12 cellular contexts compared by ENCODE assay signal in the genomic region with DNA sequence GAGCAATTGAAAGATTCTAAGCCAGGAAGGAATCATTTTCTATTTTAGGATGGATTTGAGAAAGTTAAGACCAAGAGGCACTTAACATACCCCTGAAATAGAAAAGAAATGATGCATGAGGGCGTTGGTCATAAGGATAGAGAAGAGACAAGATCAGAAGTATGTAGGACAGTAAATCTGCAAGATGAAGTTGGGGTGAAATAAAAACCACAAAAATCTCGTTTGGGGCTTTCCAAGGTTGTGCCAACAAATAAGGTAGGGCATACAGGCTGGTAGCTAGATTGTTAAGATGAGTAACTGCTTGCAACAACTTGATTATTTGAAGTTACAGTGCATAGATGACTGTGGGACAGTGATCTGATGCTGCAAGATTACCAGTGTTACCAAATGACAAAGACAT. TPM values are rescaled to one million over a fixed set of nuclear protein-coding genes. Genes with fewer than 3 reads are reported as not detected.
A peak's percentile ranks its signal among the peaks of the same experiment; 100 is the strongest.
DNase-seq lines count a peak whose midpoint lies in the region; ATAC-seq and TF ChIP-seq lines count a peak whose summit lies in the region.
"Had no signal": no experiment of that assay in that cellular context is flagged by ENCODE, and none has a peak within 500 bp of the region (broad histone marks: within the 10 kb centered on the region; RNA-seq: fewer than 3 reads in every experiment).

No MANE protein-coding gene starts in this region.

- peaks cover 0 to 2% (median 1%) of the 10 kb centered on the region in 3 donors for H3K27me3 Mint-ChIP-seq in CD14-positive monocyte (ENCODE audit: low read depth in 3 of 3)
- no peaks in the 10 kb centered on the region for H3K27me3 Mint-ChIP-seq in T-helper 2 cell treated with Interferon-gamma antibody and Interleukin-4, amounts not matched to agents 5 μg/mL and 100 μg/mL, for 36 hours (ENCODE audit: low read depth)

- peaks cover 36% of the 10 kb centered on the region for H3K4me1 Mint-ChIP-seq in CD14-positive monocyte
- H3K4me1 Mint-ChIP-seq in T-helper 2 cell treated with Interferon-gamma antibody and Interleukin-4, amounts not matched to agents 5 μg/mL and 100 μg/mL, for 36 hours (ENCODE audit: low read depth): peaks cover 30% of the 10 kb centered on the region

- TF ChIP-seq CTCF in CD14-positive monocyte (IDR thresholded peaks at IDR 0.05) (no peak), GM10248 (IDR thresholded peaks at IDR 0.05; ENCODE audit: control extremely low read depth, extremely low read depth, low read depth, missing control alignments) (no peak)

- H3K4me3 Mint-ChIP-seq in CD14-positive monocyte: no peak overlapping the region
- H3K4me3 Mint-ChIP-seq in T-helper 2 cell treated with Interferon-gamma antibody and Interleukin-4, amounts not matched to agents 5 μg/mL and 100 μg/mL, for 36 hours: peak overlapping the region; percentile 3
- H3K4me3 Mint-ChIP-seq: GM23338 had no signal

- H3K27ac Mint-ChIP-seq in CD14-positive monocyte: peak overlapping the region in 4 of 7 donors; percentile 1 to 79 (median 7)
- peak overlapping the region; percentile 42 for H3K27ac Mint-ChIP-seq in T-helper 2 cell treated with Interferon-gamma antibody and Interleukin-4, amounts not matched to agents 5 μg/mL and 100 μg/mL, for 36 hours
- H3K27ac Mint-ChIP-seq: GM23338 had no signal

- H3K36me3 Mint-ChIP-seq in CD14-positive monocyte: peaks cover 0 to 8% of the 10 kb centered on the region in 2 donors
- peaks cover 7% of the 10 kb centered on the region for H3K36me3 Mint-ChIP-seq in T-helper 2 cell treated with Interferon-gamma antibody and Interleukin-4, amounts not matched to agents 5 μg/mL and 100 μg/mL, for 36 hours (ENCODE audit: low read depth)

- intact Hi-C loops in CD14-positive monocyte (cut with micrococcal nuclease): loop anchor here (2.0 to 10.0 kb wide), 2 partner anchors 75 to 129 kb away; partner anchors contain the start of gene LCA5L (in 1 of the 2)

- H3K9me3 Mint-ChIP-seq in CD14-positive monocyte: no peaks in the 10 kb centered on the region
- H3K9me3 Mint-ChIP-seq in T-helper 2 cell treated with Interferon-gamma antibody and Interleukin-4, amounts not matched to agents 5 μg/mL and 100 μg/mL, for 36 hours: no peaks in the 10 kb centered on the region

- ATAC-seq in esophagus mucosa: no peak
- ATAC-seq: GM23338 had no signal

- DNase-seq in CD14-positive monocyte (ENCODE audit: low spot score) (no peak), EH (ENCODE audit: low read depth) (peak; percentile 13), kidney tubule cell (ENCODE audit: low spot score) (peak; percentile 11), NCI-H1105 treated with DMSO at 0.1 percent for 48 hours (lab: John Stamatoyannopoulos, UW) (no peak), NCI-H2227 (lab: John Stamatoyannopoulos, UW; ENCODE audit: unreplicated experiment) (no peak), GM10248 (ENCODE audit: extremely low spot score) (no peak)
- peak; percentile 37 for DNase-seq in T-helper 2 cell treated with Interferon-gamma antibody and Interleukin-4, amounts not matched to agents 5 μg/mL and 100 μg/mL, for 36 hours (ENCODE audit: low spot score)
- DNase-seq: caudate nucleus, NCI-H1436 treated with DMSO at 0.1 percent for 48 hours, SHP77 treated with DMSO at 0.1 percent for 48 hours had no signal

- CTCF ChIA-PET in GM10248 (lab: Yijun Ruan, JAX): no interaction called here

- POLR2A ChIA-PET in GM10248 (lab: Yijun Ruan, JAX): no interaction called here

RNA-seq across cellular contexts. Expression of gene BRWD1, which starts 2.6 kb away (rescaled TPM):
- 10 to 100 TPM; 12.7 to 16.8 TPM for polyA plus RNA-seq in CD14-positive monocyte
- 20.5 TPM for total RNA-seq in esophagus mucosa

RNA-seq across cellular contexts. Expression of gene HMGN1, which starts 32.8 kb away (rescaled TPM):
- 10 to 100 TPM; 59.8 to 72.7 TPM for polyA plus RNA-seq in CD14-positive monocyte
- 213 TPM for total RNA-seq in esophagus mucosa

Comparison
In these comparisons a context has a peak if more than half of its experiments do, and no peak if none do; other contexts are left out.
1. DNase-seq: peak in EH (single experiment), T-helper 2 cell treated with Interferon-gamma antibody and Interleukin-4, amounts not matched to agents 5 μg/mL and 100 μg/mL, for 36 hours (single experiment) and kidney tubule cell (single experiment); none in CD14-positive monocyte (single experiment), NCI-H1105 treated with DMSO at 0.1 percent for 48 hours (single experiment), NCI-H2227 (single experiment) and GM10248 (single experiment).